In genomic region chr17:67959510-67959909, GRCh38 we compare ENCODE assay signal across 17 cellular contexts. TPM values are rescaled to one million over a fixed set of nuclear protein-coding genes. Genes with fewer than 3 reads are reported as not detected.
DNase-seq lines count a peak whose midpoint lies in the region; ATAC-seq and TF ChIP-seq lines count a peak whose summit lies in the region.
"Had no signal": no experiment of that assay in that cellular context is flagged by ENCODE, and none has a peak within 500 bp of the region (broad histone marks: within the 10 kb centered on the region; RNA-seq: fewer than 3 reads in every experiment).

No MANE protein-coding gene starts in this region.

- no peak for TF ChIP-seq POLR2A in IMR-90 (IDR thresholded peaks at IDR 0.05; ENCODE audit: low read depth, low read length)
- no peak for TF ChIP-seq POLR2A in adrenal gland (IDR thresholded peaks at IDR 0.05)

- no peak for ATAC-seq in activated T-cell treated with anti-CD3 and anti-CD28 coated beads, Interleukin-2, amount 50 U/mL, for 72 hours (replicated peaks in 1 of 2)
- no peak for ATAC-seq in IMR-90 (ENCODE audit: low read depth)
- ATAC-seq in stimulated activated effector memory CD8-positive, alpha-beta T cell treated with anti-CD3 and anti-CD28 coated beads, Interleukin-12 subunit alpha, Interleukin-12 subunit beta, amount 100 ng/mL, for 72 hours: no peak
- ATAC-seq: K562, left ventricle myocardium superior had no signal

- H3K56ac ChIP-seq in IMR-90 (ENCODE audit: extremely low read depth, insufficient read depth, low read length): no peak overlapping the region

- H3K4me2 ChIP-seq in IMR-90 (ENCODE audit: low read depth, low read length) (no peak overlapping the region), hepatocyte (no peak overlapping the region)

- no peaks in the 10 kb centered on the region for H4K20me1 ChIP-seq in IMR-90 (ENCODE audit: insufficient read depth, low read length)
- H4K20me1 ChIP-seq in hepatocyte (ENCODE audit: insufficient read depth, poor library complexity, severe bottlenecking): no peaks in the 10 kb centered on the region

- no peak overlapping the region for H4K91ac ChIP-seq in IMR-90 (ENCODE audit: insufficient read depth, low read depth, low read length)

- WGBS in IMR-90 (ENCODE audit: extremely low coverage in 2 of 2, insufficient read length in 1 of 2), 2 experiments: no CpG with 5 or more reads among the region's 3 CpGs
- 96% methylated on average over 3 of the region's 3 CpGs for WGBS in hepatocyte (ENCODE audit: low lambda C conversion rate, missing lambda C conversion rate)
- WGBS in adrenal gland, 4 donors: 93 to 95% (median 93%) methylated on average over 3 of the region's 3 CpGs

- H3K9me3 Mint-ChIP-seq in activated T-cell treated with anti-CD3 and anti-CD28 coated beads, Interleukin-2, amount 50 U/mL, for 72 hours: no peaks in the 10 kb centered on the region
- no peaks in the 10 kb centered on the region for H3K9me3 Mint-ChIP-seq in stimulated activated effector memory CD8-positive, alpha-beta T cell treated with anti-CD3 and anti-CD28 coated beads, Interleukin-12 subunit alpha, Interleukin-12 subunit beta, amount 100 ng/mL, for 72 hours

- H3K36me3 Mint-ChIP-seq in activated T-cell treated with anti-CD3 and anti-CD28 coated beads, Interleukin-2, amount 50 U/mL, for 72 hours (ENCODE audit: insufficient read depth in 2 of 2): peaks cover 5 to 21% of the 10 kb centered on the region in 2 donors
- H3K36me3 Mint-ChIP-seq in stimulated activated effector memory CD8-positive, alpha-beta T cell treated with anti-CD3 and anti-CD28 coated beads, Interleukin-12 subunit alpha, Interleukin-12 subunit beta, amount 100 ng/mL, for 72 hours: peaks cover 81% of the 10 kb centered on the region

- no peak for TF ChIP-seq RAD21 in IMR-90 (IDR thresholded peaks at IDR 0.05; ENCODE audit: low read length)

- 0 out of 2 replicates have a peak, but pooled peaks cover 3% of the 10 kb centered on the region for H3K9me1 ChIP-seq in IMR-90 (ENCODE audit: insufficient read depth, low read length)

- H3K4ac ChIP-seq in IMR-90 (ENCODE audit: low read depth, low read length): no peak overlapping the region

- no peak overlapping the region for H2BK20ac ChIP-seq in IMR-90 (ENCODE audit: low read depth, low read length)

- H4K5ac ChIP-seq in IMR-90 (ENCODE audit: low read depth, low read length): 0 out of 2 replicates have a peak overlapping the region, but pooled peaks have one; percentile 2

- POLR2A ChIA-PET in IMR-90 (lab: Charles Lee; ENCODE audit: unreplicated experiment): no interaction called here

- no peak overlapping the region for H2AFZ ChIP-seq in IMR-90 (replicated peaks; ENCODE audit: low read length, poor library complexity)
- no peak overlapping the region for H2AFZ ChIP-seq in hepatocyte

- H3K27ac ChIP-seq in IMR-90 (ENCODE audit: insufficient read depth, low read length) (peak overlapping the region; percentile 17; the same call in 1 of the 2 replicates), hepatocyte (peak overlapping the region; percentile 60), adrenal gland (no peak overlapping the region)
- H3K27ac ChIP-seq: prostate gland had no signal

- H3K9me3 ChIP-seq in IMR-90 (ENCODE audit: control insufficient read depth, insufficient read depth, low read length) (no peaks in the 10 kb centered on the region), hepatocyte (ENCODE audit: low read depth) (no peaks in the 10 kb centered on the region), adrenal gland (replicated peaks in 1 of 3) (no peaks in the 10 kb centered on the region)
- H3K9me3 ChIP-seq: prostate gland, stomach had no signal

- no peak overlapping the region; the same call in 1 of the 2 replicates for H3K18ac ChIP-seq in IMR-90 (ENCODE audit: low read depth, low read length)

- H3K36me3 ChIP-seq in IMR-90 (ENCODE audit: control insufficient read depth, insufficient read depth, low read length): peaks cover 15% of the 10 kb centered on the region
- H3K36me3 ChIP-seq in hepatocyte (replicated peaks; ENCODE audit: insufficient read depth, low read depth): no peaks in the 10 kb centered on the region
- peaks cover 0 to 27% of the 10 kb centered on the region in 2 donors for H3K36me3 ChIP-seq in adrenal gland (replicated peaks in 1 of 2)
- H3K36me3 ChIP-seq: prostate gland had no signal

- H3K27ac Mint-ChIP-seq in activated T-cell treated with anti-CD3 and anti-CD28 coated beads, Interleukin-2, amount 50 U/mL, for 72 hours: peak overlapping the region; percentile 83
- peak overlapping the region; percentile 79 for H3K27ac Mint-ChIP-seq in stimulated activated effector memory CD8-positive, alpha-beta T cell treated with anti-CD3 and anti-CD28 coated beads, Interleukin-12 subunit alpha, Interleukin-12 subunit beta, amount 100 ng/mL, for 72 hours

- H3K9ac ChIP-seq in IMR-90 (ENCODE audit: low read depth, low read length): no peak overlapping the region

- no peak for DNase-seq in activated T-cell treated with anti-CD3 and anti-CD28 coated beads, Interleukin-2, amount 50 U/mL, for 72 hours
- DNase-seq in activated T-cell treated with anti-CD3 and anti-CD28 coated beads, Interleukin-2, amount 50 U/mL, for 1 hour: no peak
- DNase-seq in IMR-90 (no peak), hepatocyte (ENCODE audit: low spot score) (peak; percentile 64), adrenal gland (no peak), DMS153 treated with DMSO at 0.1 percent for 48 hours (lab: John Stamatoyannopoulos, UW; ENCODE audit: unreplicated experiment) (no peak)
- DNase-seq in stimulated activated effector memory CD8-positive, alpha-beta T cell treated with anti-CD3 and anti-CD28 coated beads, Interleukin-12 subunit alpha, Interleukin-12 subunit beta, amount 100 ng/mL, for 72 hours (ENCODE audit: low spot score in 2 of 2): no peak
- DNase-seq in stimulated activated CD4-positive, alpha-beta T cell treated with anti-CD3 and anti-CD28 coated beads, Interleukin-1b, Interleukin-23, amount 100 ng/mL, for 48 hours: no peak
- DNase-seq: caudate nucleus; COR-L47; left ventricle myocardium superior; NCI-H1048; NCI-H2107; stimulated activated CD4-positive, alpha-beta T cell treated with anti-CD3 and anti-CD28 coated beads, Interleukin-12 subunit alpha, Interleukin-12 subunit beta, amount 100 ng/mL, for 4 hours; stomach had no signal

- no peak overlapping the region for H2BK120ac ChIP-seq in IMR-90 (ENCODE audit: low read depth, low read length)

- H4K8ac ChIP-seq in IMR-90 (ENCODE audit: low read depth in 2 of 2, low read length in 2 of 2): no peak overlapping the region

- H3K79me2 ChIP-seq in hepatocyte: no peaks in the 10 kb centered on the region

- no peak overlapping the region for H3K4me3 Mint-ChIP-seq in activated T-cell treated with anti-CD3 and anti-CD28 coated beads, Interleukin-2, amount 50 U/mL, for 72 hours
- no peak overlapping the region for H3K4me3 Mint-ChIP-seq in stimulated activated effector memory CD8-positive, alpha-beta T cell treated with anti-CD3 and anti-CD28 coated beads, Interleukin-12 subunit alpha, Interleukin-12 subunit beta, amount 100 ng/mL, for 72 hours

- intact Hi-C loops in IMR-90 (cut with micrococcal nuclease) (no loop called here), adrenal gland (cut with DNase I) (no loop called here)

- BruUV-seq in IMR-90 (replicated peaks; lab: Mats Ljungman, UMichigan): no TSS peak

- in situ Hi-C loops in IMR-90 (cut with MboI; ENCODE audit: low sequenced_read_pairs): loop anchor here (25.0 kb wide), 1 partner anchor 503 kb away; the partner anchor contains the start of gene WIPI1

- peaks cover 2% of the 10 kb centered on the region; the same call in 1 of the 2 replicates for H3K4me1 ChIP-seq in IMR-90 (ENCODE audit: control insufficient read depth, insufficient read depth, low read length)
- H3K4me1 ChIP-seq in hepatocyte (ENCODE audit: insufficient read depth): peaks cover 5% of the 10 kb centered on the region
- no peaks in the 10 kb centered on the region for H3K4me1 ChIP-seq in adrenal gland (replicated peaks in 1 of 2)
- H3K4me1 ChIP-seq: prostate gland, stomach had no signal

- dilution Hi-C loops in IMR-90 (cut with HindIII; ENCODE audit: low sequenced_read_pairs, unreplicated experiment): no loop called here

- H2AK5ac ChIP-seq in IMR-90 (ENCODE audit: low read depth, low read length): no peak overlapping the region

- no peak overlapping the region for H2BK5ac ChIP-seq in IMR-90 (ENCODE audit: low read depth, low read length, poor library complexity, severe bottlenecking)

- TF ChIP-seq CTCF in IMR-90 (conservative IDR thresholded peaks at IDR 0.05; ENCODE audit: low read depth, low read length) (no peak), hepatocyte (IDR thresholded peaks at IDR 0.05; ENCODE audit: poor library complexity) (no peak), adrenal gland (IDR thresholded peaks at IDR 0.05) (no peak)

- H3K4me3 ChIP-seq in IMR-90 (ENCODE audit: insufficient read depth, low read depth, low read length) (no peak overlapping the region), hepatocyte (no peak overlapping the region), adrenal gland (no peak overlapping the region)
- H3K4me3 ChIP-seq: K562, prostate gland, stomach had no signal

- peaks cover 3 to 5% of the 10 kb centered on the region in 2 experiments; a peak in 1 of 4 replicates for H3K79me1 ChIP-seq in IMR-90 (ENCODE audit: low read depth in 1 of 2, low read length in 2 of 2)

- H3K27me3 Mint-ChIP-seq in activated T-cell treated with anti-CD3 and anti-CD28 coated beads, Interleukin-2, amount 50 U/mL, for 72 hours (ENCODE audit: low read depth): no peaks in the 10 kb centered on the region

- no peaks in the 10 kb centered on the region for H3K27me3 ChIP-seq in IMR-90 (ENCODE audit: control insufficient read depth, insufficient read depth, low read length)
- no peaks in the 10 kb centered on the region for H3K27me3 ChIP-seq in hepatocyte
- H3K27me3 ChIP-seq in adrenal gland: no peaks in the 10 kb centered on the region
- H3K27me3 ChIP-seq: stomach had no signal

- peaks cover 16% of the 10 kb centered on the region for H3K4me1 Mint-ChIP-seq in activated T-cell treated with anti-CD3 and anti-CD28 coated beads, Interleukin-2, amount 50 U/mL, for 72 hours (ENCODE audit: low read depth)
- no peaks in the 10 kb centered on the region for H3K4me1 Mint-ChIP-seq in stimulated activated effector memory CD8-positive, alpha-beta T cell treated with anti-CD3 and anti-CD28 coated beads, Interleukin-12 subunit alpha, Interleukin-12 subunit beta, amount 100 ng/mL, for 72 hours

- H2AK9ac ChIP-seq in IMR-90 (replicated peaks; ENCODE audit: low read depth, low read length, poor library complexity): no peak overlapping the region

- no peaks in the 10 kb centered on the region for H3K9me2 ChIP-seq in hepatocyte (replicated peaks; ENCODE audit: insufficient read depth)

- no peak overlapping the region for H2BK15ac ChIP-seq in IMR-90 (ENCODE audit: low read depth, low read length)

- CTCF ChIA-PET in IMR-90 (lab: Yijun Ruan, JAX): interaction anchor here (0.6 to 1.2 kb wide), 2 partner anchors 20 to 49 kb away, joined by 3 to 4 read pairs; no protein-coding TSS in a partner anchor

- H3K14ac ChIP-seq in IMR-90 (replicated peaks; ENCODE audit: low read depth, low read length): no peak overlapping the region

- H3K23ac ChIP-seq in IMR-90 (ENCODE audit: low read depth, low read length): no peak overlapping the region

RNA-seq across cellular contexts. Expression of gene C17orf58, which starts 36.8 kb away (rescaled TPM):
- 10 to 100 TPM; 16.2 to 24.8 TPM for total RNA-seq in activated T-cell treated with anti-CD3 and anti-CD28 coated beads, Interleukin-2, amount 50 U/mL, for 72 hours
- 7.2 and 7.8 TPM in 2 replicates for total RNA-seq in IMR-90 (2012; rRNA removed)
- polyA plus RNA-seq in IMR-90 (2012; rRNA removed): 10.2 and 10.3 TPM in 2 replicates
- 7.5 and 8.1 TPM in 2 replicates for polyA plus RNA-seq in IMR-90 (2012; cell fraction: cytosol; rRNA removed)
- polyA plus RNA-seq in IMR-90 (2012; cell fraction: nucleus; rRNA removed; ENCODE audit: low replicate concordance): 2.8 and 6.2 TPM in 2 replicates
- total RNA-seq in hepatocyte: 14.9 and 16.1 TPM in 2 replicates
- 12.1 and 18.9 TPM in 2 replicates for polyA plus RNA-seq in hepatocyte
- 10 to 100 TPM in 5 of 8 donors, 1 to 10 TPM in 3; 3.7 to 19.4 (median 11.0) TPM for total RNA-seq in adrenal gland
- 1 to 10 TPM; 6.2 to 9.7 (median 9.1) TPM for polyA plus RNA-seq in adrenal gland

Comparison
In these comparisons a context has a peak if more than half of its experiments do, and no peak if none do; other contexts are left out.
1. H3K27ac ChIP-seq: peak in IMR-90 (single experiment) and hepatocyte (single experiment); none in adrenal gland (0 of 5).